Comparison of ENCODE assay signal across 9 cellular contexts in the genomic region with DNA sequence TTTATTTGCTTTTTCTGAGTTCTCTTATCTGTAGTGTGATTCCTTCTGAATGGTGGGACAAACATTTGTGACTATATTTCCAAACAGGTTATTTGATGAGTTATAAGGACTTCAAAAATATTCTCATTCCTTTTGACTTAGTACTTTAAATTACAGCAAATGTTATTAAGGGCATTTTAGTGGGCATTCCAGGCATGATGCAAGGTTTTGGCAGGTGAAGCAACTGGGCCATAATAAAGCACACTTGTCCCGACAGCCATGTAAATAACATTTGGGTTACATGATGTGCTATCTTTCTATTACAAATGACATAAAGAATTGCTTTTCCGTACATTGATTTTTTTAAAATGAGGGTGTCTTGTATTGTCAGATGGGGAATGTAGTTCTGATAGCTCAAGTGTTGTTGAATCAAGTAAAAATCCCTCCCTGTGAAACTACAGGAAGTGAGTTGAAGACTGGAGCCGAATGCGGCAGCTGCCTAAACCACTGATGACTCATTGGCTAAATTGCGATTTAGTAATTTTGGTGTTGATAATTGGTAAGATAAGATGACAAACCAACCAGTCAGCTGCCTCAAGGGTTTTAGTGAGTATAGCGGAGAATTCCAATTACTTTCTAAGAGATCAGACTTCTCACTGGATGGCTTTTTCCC.
DNase-seq lines count a peak whose midpoint lies in the region; ATAC-seq, FAIRE-seq and TF ChIP-seq lines count a peak whose summit lies in the region.
"Had no signal": no experiment of that assay in that cellular context is flagged by ENCODE, and none has a peak within 500 bp of the region (broad histone marks: within the 10 kb centered on the region; RNA-seq: fewer than 3 reads in every experiment).

No MANE protein-coding gene starts in this region.

- BruUV-seq in HCT116 (replicated peaks; lab: Mats Ljungman, UMichigan): no TSS peak

- H3K4ac ChIP-seq in H1 (replicated peaks; ENCODE audit: insufficient read length, low read depth, low read length): no peak overlapping the region

- CTCF ChIA-PET in AG04449 (lab: Yijun Ruan, JAX) (no interaction called here), HCT116 (lab: Charles Lee) (no interaction called here), H1 (lab: Charles Lee; ENCODE audit: partially characterized antibody) (no interaction called here)

- no peak overlapping the region for H2BK120ac ChIP-seq in H1 (replicated peaks; ENCODE audit: low read depth, low read length)

- H2AFZ ChIP-seq in HCT116 (ENCODE audit: low read depth, low read length, poor library complexity, severe bottlenecking) (no peak overlapping the region), H1 (ENCODE audit: low read length) (no peak overlapping the region)

- H3K4me1 ChIP-seq in HCT116 (ENCODE audit: control insufficient read depth in 1 of 2, insufficient read depth in 2 of 2, low read length in 2 of 2) (no peaks in the 10 kb centered on the region), H1 (replicated peaks in 1 of 4; ENCODE audit: control insufficient read depth in 3 of 4, insufficient read depth in 4 of 4, low read length in 3 of 4) (peaks cover 0 to 2% (median 0%) of the 10 kb centered on the region in 4 experiments; a peak in 1 of 7 replicates), left ventricle myocardium inferior (no peaks in the 10 kb centered on the region)
- H3K4me1 ChIP-seq: psoas muscle had no signal

- no peak overlapping the region for H3K9ac ChIP-seq in HCT116 (ENCODE audit: low read length)
- H3K9ac ChIP-seq in H1 (replicated peaks in 1 of 4; ENCODE audit: extremely low read depth in 1 of 4, low read depth in 3 of 4, low read length in 3 of 4): no peak overlapping the region

- H3K27ac ChIP-seq in HCT116 (ENCODE audit: low read depth, low read length) (no peak overlapping the region), H1 (ENCODE audit: low read depth, low read length) (no peak overlapping the region), left ventricle myocardium inferior (replicated peaks) (no peak overlapping the region)
- H3K27ac ChIP-seq: psoas muscle had no signal

- no peak overlapping the region for H4K91ac ChIP-seq in H1 (replicated peaks; ENCODE audit: insufficient read length, low read length)

- RAD21 ChIA-PET in HCT116 (lab: Charles Lee; ENCODE audit: low non-redundant PET in 1 of 2, low total read pairs in 2 of 2, uncharacterized antibody in 2 of 2, unreplicated experiment in 2 of 2): no interaction called here

- no peak overlapping the region for H2BK15ac ChIP-seq in H1 (ENCODE audit: low read length)

- H3K36me3 ChIP-seq in HCT116 (ENCODE audit: control insufficient read depth in 1 of 2, insufficient read depth in 2 of 2, low read length in 2 of 2) (no peaks in the 10 kb centered on the region), H1 (ENCODE audit: control insufficient read depth in 2 of 4, insufficient read depth in 4 of 4, low read length in 3 of 4) (no peaks in the 10 kb centered on the region), left ventricle myocardium inferior (no peaks in the 10 kb centered on the region)

- H4K20me1 ChIP-seq in HCT116 (ENCODE audit: insufficient read depth) (no peaks in the 10 kb centered on the region), H1 (replicated peaks in 1 of 2; ENCODE audit: control insufficient read depth in 1 of 2, insufficient read depth in 2 of 2, low read length in 2 of 2) (no peaks in the 10 kb centered on the region)

- TF ChIP-seq POLR2A in HCT116 (IDR thresholded peaks at IDR 0.05; ENCODE audit: borderline replicate concordance, extremely low read depth, insufficient read depth, insufficient read length) (no peak), H1 (IDR thresholded peaks at IDR 0.05; ENCODE audit: control extremely low read depth in 1 of 2, low read depth in 2 of 2, low read length in 2 of 2) (no peak)

- H3K4me2 ChIP-seq in HCT116 (ENCODE audit: low read length): peak overlapping the region; percentile 10; the same call in 1 of the 2 replicates
- H3K4me2 ChIP-seq in H1 (ENCODE audit: insufficient read depth in 1 of 2, low read depth in 2 of 2, low read length in 2 of 2): no peak overlapping the region

- H3K14ac ChIP-seq in H1 (ENCODE audit: insufficient read length): no peak overlapping the region

- H3K23me2 ChIP-seq in H1 (ENCODE audit: low read depth, low read length): no peaks in the 10 kb centered on the region

- TF ChIP-seq CTCF in AG04449 (IDR thresholded peaks at IDR 0.05; ENCODE audit: insufficient read depth, low read length, missing control alignments): no peak
- TF ChIP-seq CTCF in HCT116 (IDR thresholded peaks at IDR 0.05 in 2 of 3, conservative IDR thresholded peaks at IDR 0.05 in 1 of 3; ENCODE audit: borderline replicate concordance in 1 of 3, insufficient read depth in 1 of 3, low read depth in 2 of 3, low read length in 2 of 3): no peak
- no peak for TF ChIP-seq CTCF in H1 (IDR thresholded peaks at IDR 0.05; ENCODE audit: control extremely low read depth in 1 of 3, insufficient read depth in 1 of 3, low read depth in 1 of 3, low read length in 3 of 3)
- TF ChIP-seq CTCF in left ventricle myocardium inferior (IDR thresholded peaks at IDR 0.05; ENCODE audit: borderline replicate concordance): no peak

- H2BK20ac ChIP-seq in H1 (ENCODE audit: low read length): no peak overlapping the region

- no peak overlapping the region for H3K18ac ChIP-seq in H1 (ENCODE audit: extremely low read depth, low read length)

- H3K79me2 ChIP-seq in HCT116 (ENCODE audit: insufficient read depth, low read length) (no peaks in the 10 kb centered on the region), H1 (ENCODE audit: control insufficient read depth in 1 of 2, insufficient read depth in 2 of 2, low read length in 2 of 2) (no peaks in the 10 kb centered on the region)

- 0 out of 2 replicates have a peak, but pooled peaks have one; percentile 22 for ATAC-seq in HCT116
- no peak for ATAC-seq in HG03342 (IDR thresholded peaks at IDR 0.05; ENCODE audit: unreplicated experiment)
- ATAC-seq in HG03139 (IDR thresholded peaks at IDR 0.05; ENCODE audit: unreplicated experiment): no peak
- ATAC-seq: psoas muscle had no signal

- no peak overlapping the region for H2BK12ac ChIP-seq in H1 (ENCODE audit: low read depth, low read length)

- no peak overlapping the region for H3K56ac ChIP-seq in H1 (replicated peaks; ENCODE audit: insufficient read length, low read depth, low read length)

- WGBS in H1 (ENCODE audit: extremely low coverage in 1 of 2, insufficient coverage in 1 of 2, insufficient read length in 1 of 2, insufficient replicate concordance in 2 of 2, low coverage in 1 of 2, low lambda C conversion rate in 2 of 2, missing lambda C conversion rate in 1 of 2), 2 experiments: 91% methylated on average over 6 of the region's 6 CpGs; no CpG with 5 or more reads in 1 of the 2 experiments

- TF ChIP-seq EP300 in H1 (IDR thresholded peaks at IDR 0.05; ENCODE audit: borderline replicate concordance in 1 of 2, low read depth in 2 of 2, low read length in 2 of 2): no peak

- no peak overlapping the region for H2AK5ac ChIP-seq in H1 (ENCODE audit: low read depth, low read length)

- H2BK5ac ChIP-seq in H1 (ENCODE audit: low read depth, low read length): no peak overlapping the region

- H3K79me1 ChIP-seq in H1 (ENCODE audit: low read depth, low read length): no peaks in the 10 kb centered on the region

- POLR2A ChIA-PET in AG04449 (lab: Yijun Ruan, JAX) (no interaction called here), HCT116 (lab: Charles Lee) (no interaction called here), H1 (lab: Charles Lee; ENCODE audit: partially characterized antibody) (no interaction called here)

- H3K4me3 ChIP-seq in AG04449 (ENCODE audit: low read depth, low read length): no peak overlapping the region
- H3K4me3 ChIP-seq in HCT116 (replicated peaks in 1 of 2; ENCODE audit: low read depth in 1 of 2, low read length in 2 of 2): no peak overlapping the region
- H3K4me3 ChIP-seq in H1 (ENCODE audit: extremely low read depth in 1 of 4, insufficient read depth in 2 of 4, low read depth in 3 of 4, low read length in 4 of 4): no peak overlapping the region
- H3K4me3 ChIP-seq in left ventricle myocardium inferior: no peak overlapping the region
- H3K4me3 ChIP-seq: psoas muscle had no signal

- no peak overlapping the region for H3K23ac ChIP-seq in H1 (ENCODE audit: insufficient read length)

- peaks cover 34% of the 10 kb centered on the region for H3K27me3 ChIP-seq in HCT116 (ENCODE audit: insufficient read depth, low read length)
- peaks cover 0 to 3% (median 0%) of the 10 kb centered on the region in 4 experiments; a peak in 1 of 7 replicates for H3K27me3 ChIP-seq in H1 (replicated peaks in 1 of 4; ENCODE audit: control insufficient read depth in 3 of 4, extremely low read depth in 1 of 4, insufficient read depth in 3 of 4, low read length in 3 of 4)
- peaks cover 4% of the 10 kb centered on the region for H3K27me3 ChIP-seq in left ventricle myocardium inferior (ENCODE audit: low read depth)

- FAIRE-seq in H1 (lab: Jason Lieb, UNC): no peak

- H4K8ac ChIP-seq in H1 (ENCODE audit: extremely low read depth, insufficient read depth, low read length): no peak overlapping the region

- TF ChIP-seq RAD21 in HCT116 (IDR thresholded peaks at IDR 0.05; ENCODE audit: low read depth) (no peak), H1 (IDR thresholded peaks at IDR 0.05 in 1 of 2, conservative IDR thresholded peaks at IDR 0.05 in 1 of 2; ENCODE audit: low read depth in 2 of 2, low read length in 2 of 2) (no peak)

- H3K9me3 ChIP-seq in HCT116 (ENCODE audit: control insufficient read depth in 1 of 2, insufficient read depth in 1 of 2, low read depth in 1 of 2, low read length in 2 of 2): no peaks in the 10 kb centered on the region
- H3K9me3 ChIP-seq in H1 (ENCODE audit: insufficient read depth in 2 of 2, low read depth in 1 of 2, low read length in 1 of 2): no peaks in the 10 kb centered on the region
- H3K9me3 ChIP-seq in left ventricle myocardium inferior (replicated peaks): peaks cover under 1% of the 10 kb centered on the region
- H3K9me3 ChIP-seq: psoas muscle had no signal

- peak; percentile 65 for DNase-seq in AG04449 (ENCODE audit: low read depth, low spot score)
- DNase-seq in HCT116 (ENCODE audit: low read depth, low spot score): peak; percentile 7
- DNase-seq in NOMO-1 treated with DMSO at 0.1 percent for 48 hours (lab: John Stamatoyannopoulos, UW; ENCODE audit: unreplicated experiment): peak; percentile 84
- DNase-seq in H1 (ENCODE audit: low read depth in 1 of 2, low spot score in 2 of 2): no peak
- no peak for DNase-seq in left ventricle myocardium inferior
- no peak for DNase-seq in iPS-NIHi7 (ENCODE audit: extremely low spot score)
- DNase-seq: psoas muscle had no signal

- H3K9me2 ChIP-seq in HCT116 (ENCODE audit: insufficient read depth): no peaks in the 10 kb centered on the region

- intact Hi-C loops in HCT116 (cut with micrococcal nuclease) (no loop called here), left ventricle myocardium inferior (cut with micrococcal nuclease) (no loop called here)

- no peak overlapping the region for H4K5ac ChIP-seq in H1 (ENCODE audit: insufficient read length, low read depth, low read length)

TF ChIP-seq in HCT116, 20 proteins besides CTCF, POLR2A, EP300 and RAD21 (continues in another document):
- TF ChIP-seq ELF1 (IDR thresholded peaks at IDR 0.05; ENCODE audit: borderline replicate concordance, low read depth) (no peak), SIN3A (IDR thresholded peaks at IDR 0.05; ENCODE audit: low read depth) (no peak)

Comparison
In these comparisons a context has a peak if more than half of its experiments do, and no peak if none do; other contexts are left out.
1. DNase-seq: peak in AG04449 (single experiment), HCT116 (single experiment) and NOMO-1 treated with DMSO at 0.1 percent for 48 hours (single experiment); none in H1 (0 of 2), left ventricle myocardium inferior (single experiment) and iPS-NIHi7 (single experiment).